22 cellular contexts compared by ENCODE assay signal in genomic region chr17:6938637-6939036, GRCh38. TPM values are rescaled to one million over a fixed set of nuclear protein-coding genes. Genes with fewer than 3 reads are reported as not detected.
DNase-seq lines count a peak whose midpoint lies in the region; ATAC-seq and TF ChIP-seq lines count a peak whose summit lies in the region.
"Had no signal": no experiment of that assay in that cellular context is flagged by ENCODE, and none has a peak within 500 bp of the region (broad histone marks: within the 10 kb centered on the region; RNA-seq: fewer than 3 reads in every experiment).

No MANE protein-coding gene starts in this region.

- no peak overlapping the region for H3K4me3 Mint-ChIP-seq in natural killer cell
- H3K4me3 Mint-ChIP-seq in natural killer cell treated with Interleukin-12 subunit alpha and Interleukin-12 subunit beta and Interleukin-15 and Interleukin-18, amount 100 ng/mL, for 72 hours: no peak overlapping the region
- H3K4me3 Mint-ChIP-seq in activated T-helper 2 cell treated with anti-CD3 and anti-CD28 coated beads, Interferon-gamma antibody, Interleukin-2, Interleukin-4, amounts not matched to agents 10 μg/mL and 5 μg/mL and 100 μg/mL, durations not matched to agents 14 hours and 24 hours and 36 hours (ENCODE audit: low read depth): peak overlapping the region; percentile 10
- H3K4me3 Mint-ChIP-seq in stimulated activated naive B cell treated with anti-CD40 and anti-IgM and Interleukin-4, amounts not matched to agents 10 μg/mL and 1 μg/mL and 100 μg/mL, for 72 hours: no peak overlapping the region
- H3K4me3 Mint-ChIP-seq: nephron progenitor cell had no signal

- ATAC-seq in natural killer cell (peak in 2 of 3 donors; percentile 27 to 78), Right ventricle myocardium inferior (no peak)
- ATAC-seq in natural killer cell treated with Interleukin-12 subunit alpha and Interleukin-12 subunit beta and Interleukin-15 and Interleukin-18, amount 100 ng/mL, for 72 hours: no peak
- ATAC-seq in stimulated activated naive B cell treated with anti-CD40 and anti-IgM and Interleukin-4, amounts not matched to agents 10 μg/mL and 1 μg/mL and 100 μg/mL, for 72 hours (replicated peaks): no peak
- ATAC-seq: HCT116, heart left ventricle, left colon, sciatic nerve had no signal

- H3K27ac ChIP-seq in breast epithelium: no peak overlapping the region
- H3K27ac ChIP-seq: ascending aorta, dorsolateral prefrontal cortex, heart left ventricle had no signal

- WGBS in lower leg skin, 2 donors: 59 to 67% methylated on average over 3 of the region's 3 CpGs

- H3K4me3 ChIP-seq in lower leg skin (ENCODE audit: low read depth, poor library complexity, severe bottlenecking) (no peak overlapping the region), breast epithelium (no peak overlapping the region)
- H3K4me3 ChIP-seq: ascending aorta, heart left ventricle had no signal

- no peaks in the 10 kb centered on the region for H3K36me3 Mint-ChIP-seq in natural killer cell
- H3K36me3 Mint-ChIP-seq in natural killer cell treated with Interleukin-12 subunit alpha and Interleukin-12 subunit beta and Interleukin-15 and Interleukin-18, amount 100 ng/mL, for 72 hours: no peaks in the 10 kb centered on the region
- peaks cover 7% of the 10 kb centered on the region for H3K36me3 Mint-ChIP-seq in activated T-helper 2 cell treated with anti-CD3 and anti-CD28 coated beads, Interferon-gamma antibody, Interleukin-2, Interleukin-4, amounts not matched to agents 10 μg/mL and 5 μg/mL and 100 μg/mL, durations not matched to agents 14 hours and 24 hours and 36 hours (ENCODE audit: low read depth)
- peaks cover 14 to 15% of the 10 kb centered on the region in 2 donors for H3K36me3 Mint-ChIP-seq in stimulated activated naive B cell treated with anti-CD40 and anti-IgM and Interleukin-4, amounts not matched to agents 10 μg/mL and 1 μg/mL and 100 μg/mL, for 72 hours

- intact Hi-C loops in natural killer cell (cut with micrococcal nuclease): no loop called here
- intact Hi-C loops in activated T-helper 2 cell treated with anti-CD3 and anti-CD28 coated beads, Interferon-gamma antibody, Interleukin-2, Interleukin-4, amounts not matched to agents 10 μg/mL and 5 μg/mL and 100 μg/mL, durations not matched to agents 14 hours and 24 hours and 36 hours (cut with micrococcal nuclease): no loop called here
- intact Hi-C loops in Right ventricle myocardium inferior (cut with DNase I): no loop called here
- intact Hi-C loops in lower leg skin (cut with DNase I; ENCODE audit: low total_unique reads): no loop called here
- intact Hi-C loops in breast epithelium (cut with DNase I; ENCODE audit: low total_unique reads): no loop called here

- H3K4me1 Mint-ChIP-seq in natural killer cell: peaks cover 9 to 19% of the 10 kb centered on the region in 2 donors
- H3K4me1 Mint-ChIP-seq in natural killer cell treated with Interleukin-12 subunit alpha and Interleukin-12 subunit beta and Interleukin-15 and Interleukin-18, amount 100 ng/mL, for 72 hours (ENCODE audit: low read depth in 2 of 2): peaks cover 4 to 24% of the 10 kb centered on the region in 2 donors
- peaks cover 21% of the 10 kb centered on the region for H3K4me1 Mint-ChIP-seq in activated T-helper 2 cell treated with anti-CD3 and anti-CD28 coated beads, Interferon-gamma antibody, Interleukin-2, Interleukin-4, amounts not matched to agents 10 μg/mL and 5 μg/mL and 100 μg/mL, durations not matched to agents 14 hours and 24 hours and 36 hours (ENCODE audit: low read depth)
- H3K4me1 Mint-ChIP-seq in stimulated activated naive B cell treated with anti-CD40 and anti-IgM and Interleukin-4, amounts not matched to agents 10 μg/mL and 1 μg/mL and 100 μg/mL, for 72 hours: peaks cover 7 to 12% of the 10 kb centered on the region in 2 donors
- H3K4me1 Mint-ChIP-seq: nephron progenitor cell had no signal

- no peaks in the 10 kb centered on the region for H3K27me3 ChIP-seq in breast epithelium
- H3K27me3 ChIP-seq: ascending aorta, dorsolateral prefrontal cortex had no signal

- DNase-seq in natural killer cell (no peak), Kasumi-1 (lab: John Stamatoyannopoulos, UW) (peak; percentile 11 to 21), Right ventricle myocardium inferior (ENCODE audit: missing footprints) (no peak), lower leg skin (ENCODE audit: low spot score in 2 of 2) (no peak), breast epithelium (ENCODE audit: low spot score in 2 of 2) (no peak)
- no peak for DNase-seq in natural killer cell treated with Interleukin-12 subunit alpha and Interleukin-12 subunit beta and Interleukin-15 and Interleukin-18, amount 100 ng/mL, for 72 hours (ENCODE audit: low spot score)
- no peak for DNase-seq in activated T-helper 2 cell treated with anti-CD3 and anti-CD28 coated beads, Interferon-gamma antibody, Interleukin-2, Interleukin-4, amounts not matched to agents 10 μg/mL and 5 μg/mL and 100 μg/mL, durations not matched to agents 14 hours and 24 hours and 36 hours (ENCODE audit: low spot score)
- DNase-seq in stimulated activated naive B cell treated with anti-CD40 and anti-IgM and Interleukin-4, amounts not matched to agents 10 μg/mL and 1 μg/mL and 100 μg/mL, for 72 hours: no peak
- DNase-seq: activated CD4-positive, alpha-beta T cell treated with anti-CD3 and anti-CD28 coated beads, Interleukin-2, amount 50 U/mL, for 1 hour; activated naive CD4-positive, alpha-beta T cell treated with Interleukin-2 at 50 U/mL for 16 hours; activated T-cell treated with anti-CD3 and anti-CD28 coated beads for 4 hours; dorsolateral prefrontal cortex; heart left ventricle; KBM-7; left colon; NCI-H187 treated with DMSO at 0.1 percent for 48 hours; NCI-H2227 treated with DMSO at 0.1 percent for 48 hours; NCI-H774; nephron progenitor cell had no signal

- peak overlapping the region in 1 of 2 donors; percentile 0 for H3K27ac Mint-ChIP-seq in natural killer cell
- H3K27ac Mint-ChIP-seq in natural killer cell treated with Interleukin-12 subunit alpha and Interleukin-12 subunit beta and Interleukin-15 and Interleukin-18, amount 100 ng/mL, for 72 hours: no peak overlapping the region
- H3K27ac Mint-ChIP-seq in activated T-helper 2 cell treated with anti-CD3 and anti-CD28 coated beads, Interferon-gamma antibody, Interleukin-2, Interleukin-4, amounts not matched to agents 10 μg/mL and 5 μg/mL and 100 μg/mL, durations not matched to agents 14 hours and 24 hours and 36 hours: peak overlapping the region; percentile 56
- H3K27ac Mint-ChIP-seq in stimulated activated naive B cell treated with anti-CD40 and anti-IgM and Interleukin-4, amounts not matched to agents 10 μg/mL and 1 μg/mL and 100 μg/mL, for 72 hours: peak overlapping the region; percentile 20
- H3K27ac Mint-ChIP-seq: nephron progenitor cell had no signal

- H3K4me1 ChIP-seq in breast epithelium: no peaks in the 10 kb centered on the region
- H3K4me1 ChIP-seq: ascending aorta had no signal

- no peak for TF ChIP-seq POLR2A in lower leg skin (IDR thresholded peaks at IDR 0.05)
- no peak for TF ChIP-seq POLR2A in breast epithelium (IDR thresholded peaks at IDR 0.05)

- H3K9me3 ChIP-seq in breast epithelium: no peaks in the 10 kb centered on the region
- H3K9me3 ChIP-seq: ascending aorta, heart left ventricle had no signal

- H3K36me3 ChIP-seq in breast epithelium: no peaks in the 10 kb centered on the region
- H3K36me3 ChIP-seq: ascending aorta, heart left ventricle had no signal

- H3K27me3 Mint-ChIP-seq in natural killer cell (ENCODE audit: low read depth in 2 of 2): no peaks in the 10 kb centered on the region
- H3K27me3 Mint-ChIP-seq in natural killer cell treated with Interleukin-12 subunit alpha and Interleukin-12 subunit beta and Interleukin-15 and Interleukin-18, amount 100 ng/mL, for 72 hours: no peaks in the 10 kb centered on the region
- H3K27me3 Mint-ChIP-seq in activated T-helper 2 cell treated with anti-CD3 and anti-CD28 coated beads, Interferon-gamma antibody, Interleukin-2, Interleukin-4, amounts not matched to agents 10 μg/mL and 5 μg/mL and 100 μg/mL, durations not matched to agents 14 hours and 24 hours and 36 hours (ENCODE audit: low read depth): no peaks in the 10 kb centered on the region
- no peaks in the 10 kb centered on the region for H3K27me3 Mint-ChIP-seq in stimulated activated naive B cell treated with anti-CD40 and anti-IgM and Interleukin-4, amounts not matched to agents 10 μg/mL and 1 μg/mL and 100 μg/mL, for 72 hours

- TF ChIP-seq CTCF in natural killer cell (IDR thresholded peaks at IDR 0.05) (no peak), lower leg skin (IDR thresholded peaks at IDR 0.05) (no peak), breast epithelium (IDR thresholded peaks at IDR 0.05) (no peak)

- no peaks in the 10 kb centered on the region for H3K9me3 Mint-ChIP-seq in natural killer cell
- no peaks in the 10 kb centered on the region for H3K9me3 Mint-ChIP-seq in natural killer cell treated with Interleukin-12 subunit alpha and Interleukin-12 subunit beta and Interleukin-15 and Interleukin-18, amount 100 ng/mL, for 72 hours
- H3K9me3 Mint-ChIP-seq in activated T-helper 2 cell treated with anti-CD3 and anti-CD28 coated beads, Interferon-gamma antibody, Interleukin-2, Interleukin-4, amounts not matched to agents 10 μg/mL and 5 μg/mL and 100 μg/mL, durations not matched to agents 14 hours and 24 hours and 36 hours: peaks cover 6% of the 10 kb centered on the region
- H3K9me3 Mint-ChIP-seq in stimulated activated naive B cell treated with anti-CD40 and anti-IgM and Interleukin-4, amounts not matched to agents 10 μg/mL and 1 μg/mL and 100 μg/mL, for 72 hours: peaks cover 0 to 3% of the 10 kb centered on the region in 2 donors

RNA-seq across cellular contexts. Expression of gene ALOX12, which starts 57.2 kb away (rescaled TPM):
- total RNA-seq in natural killer cell (1 to 10 TPM in 2 of 3 donors, under 1 TPM in 1; 0.77 to 2.4 (median 1.3) TPM), Right ventricle myocardium inferior (0.11 TPM), lower leg skin (10 to 100 TPM; 17.1 to 32.5 (median 21.9) TPM), breast epithelium (not detected)
- not detected for total RNA-seq in natural killer cell treated with Interleukin-12 subunit alpha and Interleukin-12 subunit beta and Interleukin-15 and Interleukin-18, amount 100 ng/mL, for 72 hours
- total RNA-seq in activated T-helper 2 cell treated with anti-CD3 and anti-CD28 coated beads, Interferon-gamma antibody, Interleukin-2, Interleukin-4, amounts not matched to agents 10 μg/mL and 5 μg/mL and 100 μg/mL, durations not matched to agents 14 hours and 24 hours and 36 hours: not detected in 2 replicates
- total RNA-seq: ascending aorta, left colon, sciatic nerve had no signal

Comparison
In these comparisons a context has a peak if more than half of its experiments do, and no peak if none do; other contexts are left out.
1. ATAC-seq: peak in natural killer cell (2 of 3); none in natural killer cell treated with Interleukin-12 subunit alpha and Interleukin-12 subunit beta and Interleukin-15 and Interleukin-18, amount 100 ng/mL, for 72 hours (0 of 2), stimulated activated naive B cell treated with anti-CD40 and anti-IgM and Interleukin-4, amounts not matched to agents 10 μg/mL and 1 μg/mL and 100 μg/mL, for 72 hours (0 of 2) and Right ventricle myocardium inferior (single experiment).
2. DNase-seq: peak in Kasumi-1 (2 of 2); none in natural killer cell (single experiment), natural killer cell treated with Interleukin-12 subunit alpha and Interleukin-12 subunit beta and Interleukin-15 and Interleukin-18, amount 100 ng/mL, for 72 hours (single experiment), activated T-helper 2 cell treated with anti-CD3 and anti-CD28 coated beads, Interferon-gamma antibody, Interleukin-2, Interleukin-4, amounts not matched to agents 10 μg/mL and 5 μg/mL and 100 μg/mL, durations not matched to agents 14 hours and 24 hours and 36 hours (single experiment), stimulated activated naive B cell treated with anti-CD40 and anti-IgM and Interleukin-4, amounts not matched to agents 10 μg/mL and 1 μg/mL and 100 μg/mL, for 72 hours (single experiment), Right ventricle myocardium inferior (single experiment), lower leg skin (0 of 2) and breast epithelium (0 of 2).
3. H3K27ac Mint-ChIP-seq: peak in activated T-helper 2 cell treated with anti-CD3 and anti-CD28 coated beads, Interferon-gamma antibody, Interleukin-2, Interleukin-4, amounts not matched to agents 10 μg/mL and 5 μg/mL and 100 μg/mL, durations not matched to agents 14 hours and 24 hours and 36 hours (single experiment) and stimulated activated naive B cell treated with anti-CD40 and anti-IgM and Interleukin-4, amounts not matched to agents 10 μg/mL and 1 μg/mL and 100 μg/mL, for 72 hours (single experiment); none in natural killer cell treated with Interleukin-12 subunit alpha and Interleukin-12 subunit beta and Interleukin-15 and Interleukin-18, amount 100 ng/mL, for 72 hours (0 of 2).
4. RNA of gene ALOX12, which starts 57.2 kb away (total RNA-seq): 17.1 to 32.5 TPM in lower leg skin; 0.77 to 2.4 TPM in natural killer cell, 0.11 TPM in Right ventricle myocardium inferior (single experiment), not detected in natural killer cell treated with Interleukin-12 subunit alpha and Interleukin-12 subunit beta and Interleukin-15 and Interleukin-18, amount 100 ng/mL, for 72 hours, not detected in activated T-helper 2 cell treated with anti-CD3 and anti-CD28 coated beads, Interferon-gamma antibody, Interleukin-2, Interleukin-4, amounts not matched to agents 10 μg/mL and 5 μg/mL and 100 μg/mL, durations not matched to agents 14 hours and 24 hours and 36 hours and not detected in breast epithelium; every median in the first group is over 4 times any median in the second.